In the genomic region with DNA sequence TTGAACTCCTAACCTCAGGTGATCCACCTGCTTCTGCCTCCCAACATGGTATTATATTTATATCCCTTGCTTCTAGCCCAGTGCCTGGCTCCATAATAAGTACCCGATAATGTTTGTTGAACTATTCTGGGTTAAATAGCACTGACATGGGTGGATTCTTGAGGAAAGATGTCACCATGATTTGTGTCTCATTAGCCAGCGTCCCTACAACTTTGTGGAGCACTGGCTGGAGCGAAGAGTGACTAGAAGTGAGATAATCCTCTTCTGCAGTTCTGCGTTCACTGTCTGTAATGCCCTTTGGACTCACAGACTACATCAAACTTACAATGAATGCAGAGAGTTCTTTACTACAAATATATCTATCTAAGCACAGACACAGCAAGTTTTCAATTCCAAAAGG, we compare ENCODE assay signal across 26 cellular contexts. TPM values are rescaled to one million over a fixed set of nuclear protein-coding genes. Genes with fewer than 3 reads are reported as not detected.
"Had no signal": no experiment of that assay in that cellular context is flagged by ENCODE, and none has a peak within 500 bp of the region (broad histone marks: within the 10 kb centered on the region; RNA-seq: fewer than 3 reads in every experiment).

No MANE protein-coding gene starts in this region.

- H3K9me3 Mint-ChIP-seq: activated CD8-positive, alpha-beta T cell treated with anti-CD3 and anti-CD28 coated beads for 36 hours; activated naive CD8-positive, alpha-beta T cell treated with anti-CD3 and anti-CD28 coated beads, Interleukin-2, amount 50 U/mL, for 24 hours; activated T-helper 1 cell treated with anti-CD3 and anti-CD28 coated beads, Interleukin-12 subunit alpha, Interleukin-12 subunit beta, Interleukin-2, Interleukin-4 antibody, amounts not matched to agents 30 ng/mL and 10 ng/mL and 1 ng/mL, durations not matched to agents 14 hours and 24 hours and 36 hours; dendritic cell treated with granulocyte-macrophage colony-stimulating factor and Interleukin-4, amounts not matched to agents 40 ng/mL and 50 ng/mL, for 4 days; immature natural killer cell; natural killer cell; T-helper 1 cell treated with Interleukin-12 subunit alpha and Interleukin-12 subunit beta and Interleukin-4 antibody, amounts not matched to agents 30 μg/mL and 1 μg/mL, for 36 hours had no signal

- H3K27ac Mint-ChIP-seq: activated CD8-positive, alpha-beta memory T cell treated with anti-CD3 and anti-CD28 coated beads, Interleukin-2, amount 10 ng/mL, durations not matched to agents 7 days and 5 days; activated CD8-positive, alpha-beta T cell treated with anti-CD3 and anti-CD28 coated beads for 36 hours; activated naive CD8-positive, alpha-beta T cell treated with anti-CD3 and anti-CD28 coated beads, Interleukin-2, amount 50 U/mL, for 24 hours; activated T-helper 1 cell treated with anti-CD3 and anti-CD28 coated beads, Interleukin-12 subunit alpha, Interleukin-12 subunit beta, Interleukin-2, Interleukin-4 antibody, amounts not matched to agents 30 ng/mL and 10 ng/mL and 1 ng/mL, durations not matched to agents 14 hours and 24 hours and 36 hours; dendritic cell treated with granulocyte-macrophage colony-stimulating factor and Interleukin-4, amounts not matched to agents 40 ng/mL and 50 ng/mL, for 4 days; immature natural killer cell; natural killer cell; progenitor cell of endocrine pancreas; T-helper 1 cell treated with Interleukin-12 subunit alpha and Interleukin-12 subunit beta and Interleukin-4 antibody, amounts not matched to agents 30 μg/mL and 1 μg/mL, for 36 hours had no signal

- H3K4me3 ChIP-seq: body of pancreas, cardiac muscle cell, left lung, lung, upper lobe of right lung had no signal

- H3K4me3 Mint-ChIP-seq: activated CD8-positive, alpha-beta memory T cell treated with anti-CD3 and anti-CD28 coated beads, Interleukin-2, amount 10 ng/mL, durations not matched to agents 7 days and 5 days; activated CD8-positive, alpha-beta T cell treated with anti-CD3 and anti-CD28 coated beads for 36 hours; activated naive CD8-positive, alpha-beta T cell treated with anti-CD3 and anti-CD28 coated beads, Interleukin-2, amount 50 U/mL, for 24 hours; activated T-helper 1 cell treated with anti-CD3 and anti-CD28 coated beads, Interleukin-12 subunit alpha, Interleukin-12 subunit beta, Interleukin-2, Interleukin-4 antibody, amounts not matched to agents 30 ng/mL and 10 ng/mL and 1 ng/mL, durations not matched to agents 14 hours and 24 hours and 36 hours; dendritic cell treated with granulocyte-macrophage colony-stimulating factor and Interleukin-4, amounts not matched to agents 40 ng/mL and 50 ng/mL, for 4 days; immature natural killer cell; natural killer cell; T-helper 1 cell treated with Interleukin-12 subunit alpha and Interleukin-12 subunit beta and Interleukin-4 antibody, amounts not matched to agents 30 μg/mL and 1 μg/mL, for 36 hours had no signal

- H3K4me1 Mint-ChIP-seq: activated CD8-positive, alpha-beta memory T cell treated with anti-CD3 and anti-CD28 coated beads, Interleukin-2, amount 10 ng/mL, durations not matched to agents 7 days and 5 days; activated naive CD8-positive, alpha-beta T cell treated with anti-CD3 and anti-CD28 coated beads, Interleukin-2, amount 50 U/mL, for 24 hours; immature natural killer cell; natural killer cell had no signal

- H3K27me3 ChIP-seq: body of pancreas, cardiac muscle cell, left lung, upper lobe of right lung had no signal

- H3K36me3 Mint-ChIP-seq: activated CD8-positive, alpha-beta memory T cell treated with anti-CD3 and anti-CD28 coated beads, Interleukin-2, amount 10 ng/mL, durations not matched to agents 7 days and 5 days; immature natural killer cell; natural killer cell had no signal

- FAIRE-seq: endometrium had no signal

- DNase-seq: activated CD4-positive, alpha-beta T cell treated with anti-CD3 and anti-CD28 coated beads for 48 hours; activated CD4-positive, CD25-positive, alpha-beta regulatory T cell; activated CD8-positive, alpha-beta memory T cell treated with anti-CD3 and anti-CD28 coated beads, Interleukin-2, amount 10 ng/mL, durations not matched to agents 7 days and 5 days; activated CD8-positive, alpha-beta T cell treated with anti-CD3 and anti-CD28 coated beads for 36 hours; activated gamma-delta T cell; activated naive CD4-positive, alpha-beta T cell treated with anti-CD3 and anti-CD28 coated beads, Interleukin-2, amount 50 U/mL, for 16 hours; activated naive CD8-positive, alpha-beta T cell treated with anti-CD3 and anti-CD28 coated beads, Interleukin-2, amount 50 U/mL, for 24 hours; activated T-cell treated with anti-CD3 and anti-CD28 coated beads for 4 hours; body of pancreas; effector CD4-positive, alpha-beta T cell; foreskin melanocyte; immature natural killer cell; left lung; natural killer cell; retina; stimulated activated CD4-positive, alpha-beta T cell treated with anti-CD3 and anti-CD28 coated beads, Interleukin-4, amount 100 ng/mL, for 24 hours; stimulated activated naive CD8-positive, alpha-beta T cell treated with anti-CD3 and anti-CD28 coated beads, Interleukin-15, Interleukin-2, amounts not matched to agents 100 U/mL and 50 U/mL, for 24 hours; T1000; upper lobe of right lung had no signal

- H3K9me3 ChIP-seq: body of pancreas, left lung, upper lobe of right lung had no signal

- H3K36me3 ChIP-seq: cardiac muscle cell, left lung, upper lobe of right lung had no signal

- H3K4me1 ChIP-seq: body of pancreas, upper lobe of right lung had no signal

- H3K27ac ChIP-seq: body of pancreas, cardiac muscle cell, left lung, upper lobe of right lung had no signal

RNA-seq across cellular contexts. Expression of gene AKR1E2, which starts 16.9 kb away (rescaled TPM):
- polyA plus RNA-seq: immature natural killer cell had no signal
